In the genomic region with DNA sequence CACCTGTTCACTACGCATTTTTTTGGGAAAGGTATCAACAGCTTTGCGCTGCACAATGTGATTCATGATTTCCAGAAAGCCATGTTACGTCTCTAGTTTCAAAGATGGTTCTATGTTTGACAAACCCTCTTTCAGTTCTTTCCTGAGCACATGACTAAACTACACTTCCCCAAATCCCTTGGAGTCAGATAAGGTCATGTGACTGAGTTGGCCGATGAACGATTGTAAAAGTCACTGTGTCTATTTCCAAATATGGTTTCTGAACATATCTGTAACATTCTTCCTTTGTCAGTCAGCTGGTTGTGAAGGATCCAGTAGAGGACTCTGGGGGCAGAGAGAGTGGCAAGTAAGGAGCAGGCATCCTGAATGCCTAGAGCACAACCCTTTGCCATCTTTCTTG, we compare ENCODE assay signal across 21 cellular contexts. TPM values are rescaled to one million over a fixed set of nuclear protein-coding genes. Genes with fewer than 3 reads are reported as not detected.
DNase-seq lines count a peak whose midpoint lies in the region; ATAC-seq, FAIRE-seq and TF ChIP-seq lines count a peak whose summit lies in the region.
"Had no signal": no experiment of that assay in that cellular context is flagged by ENCODE, and none has a peak within 500 bp of the region (broad histone marks: within the 10 kb centered on the region; RNA-seq: fewer than 3 reads in every experiment).

No MANE protein-coding gene starts in this region.

- WGBS in K562 (ENCODE audit: insufficient coverage, low coverage, missing lambda C conversion rate), result 2% methylated on average over 5 of the region's 5 CpGs

- H3K4me3 Mint-ChIP-seq in Caco-2 (ENCODE audit: unreplicated experiment), result no peak overlapping the region

- ATAC-seq in K562, result no peak
- ATAC-seq in lower lobe of right lung, result no peak

- 0 out of 2 replicates have a peak overlapping the region, but pooled peaks have one; percentile 18 for H2AFZ ChIP-seq in OCI-LY3 (ENCODE audit: low read depth, low read length)
- H2AFZ ChIP-seq in K562 (ENCODE audit: low read depth, low read length), result no peak overlapping the region

- in situ Hi-C loops in ACHN (cut with HindIII; ENCODE audit: low pct_ligation_motif_present, low pct_unique_long_range_greater_than_20kb, low sequenced_read_pairs) (no loop called here), KBM-7 (cut with MboI; ENCODE audit: low pct_unique_long_range_greater_than_20kb, low sequenced_read_pairs) (no loop called here), K562 (cut with MboI) (no loop called here)

- no peaks in the 10 kb centered on the region for H3K9me3 Mint-ChIP-seq in Caco-2 (ENCODE audit: unreplicated experiment)

- DNase-seq in ACHN, result peak; percentile 1
- peak; percentile 2 for DNase-seq in KBM-7
- no peak for DNase-seq in K562 (ENCODE audit: extremely low read depth in 1 of 4, low spot score in 3 of 4)
- DNase-seq in lower lobe of right lung, result no peak
- DNase-seq in HPDE6-E6E7 (ENCODE audit: extremely low spot score), result no peak
- DNase-seq in stimulated activated CD4-positive, alpha-beta T cell treated with anti-CD3 and anti-CD28 coated beads, Interleukin-2, amount 100 ng/mL, for 48 hours, result no peak
- DNase-seq in Caco-2, result no peak
- DNase-seq: Calu3, DMS79, HCEC 1CT, Karpas-422, NCI-H1436, NCI-H2029, NCI-H2171 treated with DMSO at 0.1 percent for 48 hours, NCI-H446 treated with DMSO at 0.1 percent for 48 hours, Peyer's patch, SHP77 had no signal

- BruUV-seq in K562 (replicated peaks; lab: Mats Ljungman, UMichigan) (no TSS peak), Caco-2 (replicated peaks; lab: Mats Ljungman, UMichigan) (no TSS peak)

- H3K9me3 ChIP-seq in OCI-LY3 (ENCODE audit: insufficient read depth, low read length), result no peaks in the 10 kb centered on the region
- H3K9me3 ChIP-seq in K562 (replicated peaks; ENCODE audit: control insufficient read depth, insufficient read depth, low read depth, low read length), result no peaks in the 10 kb centered on the region; the same call in none of the 2 replicates
- no peaks in the 10 kb centered on the region for H3K9me3 ChIP-seq in lower lobe of right lung
- no peaks in the 10 kb centered on the region for H3K9me3 ChIP-seq in Caco-2
- H3K9me3 ChIP-seq: BLaER1 treated with 17β-estradiol and CSF1 and Interleukin-3, amounts not matched to agents 10 nM and 100 nM; Peyer's patch had no signal

- TF ChIP-seq POLR2A in K562 (conservative IDR thresholded peaks at IDR 0.05), result no peak

- H3K27ac Mint-ChIP-seq in Caco-2 (ENCODE audit: unreplicated experiment), result no peak overlapping the region

- H3K36me3 ChIP-seq in OCI-LY3 (replicated peaks; ENCODE audit: low read depth, low read length) (no peaks in the 10 kb centered on the region), K562 (ENCODE audit: control insufficient read depth, insufficient read depth, low read length) (no peaks in the 10 kb centered on the region), lower lobe of right lung (no peaks in the 10 kb centered on the region), Caco-2 (ENCODE audit: control insufficient read depth, insufficient read depth, low read length) (no peaks in the 10 kb centered on the region)
- H3K36me3 ChIP-seq: BLaER1 treated with 17β-estradiol and CSF1 and Interleukin-3, amounts not matched to agents 10 nM and 100 nM; Peyer's patch had no signal

- H3K4me3 ChIP-seq in OCI-LY3 (ENCODE audit: low read length), result no peak overlapping the region
- H3K4me3 ChIP-seq in K562, result no peak overlapping the region
- H3K4me3 ChIP-seq in lower lobe of right lung, result no peak overlapping the region
- no peak overlapping the region for H3K4me3 ChIP-seq in Caco-2 (ENCODE audit: low read depth, low read length)
- H3K4me3 ChIP-seq: BLaER1 treated with 17β-estradiol and CSF1 and Interleukin-3, amounts not matched to agents 10 nM and 100 nM; Peyer's patch had no signal

- H3K27ac ChIP-seq in OCI-LY3 (ENCODE audit: low read length) (no peak overlapping the region), K562 (ENCODE audit: extremely low read depth, low read depth, low read length) (no peak overlapping the region), lower lobe of right lung (no peak overlapping the region)
- H3K27ac ChIP-seq: Peyer's patch had no signal

- H3K4me1 ChIP-seq in OCI-LY3 (ENCODE audit: low read length) (peaks cover 5% of the 10 kb centered on the region; the same call in 1 of the 2 replicates), K562 (replicated peaks in 1 of 2; ENCODE audit: control insufficient read depth in 2 of 2, insufficient read depth in 2 of 2, low read length in 2 of 2) (no peaks in the 10 kb centered on the region), lower lobe of right lung (no peaks in the 10 kb centered on the region), Caco-2 (no peaks in the 10 kb centered on the region)
- H3K4me1 ChIP-seq: Peyer's patch had no signal

- no peaks in the 10 kb centered on the region for H3K27me3 ChIP-seq in OCI-LY3 (ENCODE audit: low read depth, low read length)
- no peaks in the 10 kb centered on the region for H3K27me3 ChIP-seq in K562 (ENCODE audit: control insufficient read depth in 2 of 2, insufficient read depth in 2 of 2, low read length in 2 of 2)
- H3K27me3 ChIP-seq in lower lobe of right lung (ENCODE audit: low read depth), result no peaks in the 10 kb centered on the region
- no peaks in the 10 kb centered on the region for H3K27me3 ChIP-seq in Caco-2 (replicated peaks; ENCODE audit: control insufficient read depth, insufficient read depth, low read length)
- H3K27me3 ChIP-seq: BLaER1 treated with 17β-estradiol and CSF1 and Interleukin-3, amounts not matched to agents 10 nM and 100 nM; Peyer's patch had no signal

- CTCF ChIA-PET in K562 (lab: Yijun Ruan, JAX; ENCODE audit: low intra/inter-chr PET ratio), result no interaction called here
- CTCF ChIA-PET in Caco-2 (lab: Charles Lee), result no interaction called here

- no peak for TF ChIP-seq RAD21 in K562 (CRISPR knock-in tag; conservative IDR thresholded peaks at IDR 0.05 in 1 of 2, IDR thresholded peaks at IDR 0.05 in 1 of 2)

- no peaks in the 10 kb centered on the region for H3K36me3 Mint-ChIP-seq in Caco-2 (ENCODE audit: insufficient read depth, unreplicated experiment)

- TF ChIP-seq CTCF in OCI-LY3 (IDR thresholded peaks at IDR 0.05; ENCODE audit: low read depth, low read length) (no peak), K562 (IDR thresholded peaks at IDR 0.05 in 2 of 3, conservative IDR thresholded peaks at IDR 0.05 in 1 of 3; ENCODE audit: insufficient read depth in 2 of 3, low read depth in 1 of 3, low read length in 3 of 3) (no peak), lower lobe of right lung (IDR thresholded peaks at IDR 0.05) (no peak), Caco-2 (IDR thresholded peaks at IDR 0.05; ENCODE audit: insufficient read depth in 1 of 2, low read depth in 1 of 2, low read length in 1 of 2, severe bottlenecking in 1 of 2, unreplicated experiment in 1 of 2) (no peak)

- H3K4me1 Mint-ChIP-seq in Caco-2 (ENCODE audit: low read depth, unreplicated experiment), result no peaks in the 10 kb centered on the region

- H4K20me1 ChIP-seq in OCI-LY3 (ENCODE audit: insufficient read depth, low read length) (no peaks in the 10 kb centered on the region), K562 (replicated peaks; ENCODE audit: control insufficient read depth, insufficient read depth, low read length) (no peaks in the 10 kb centered on the region)
- H4K20me1 ChIP-seq: BLaER1 treated with 17β-estradiol and CSF1 and Interleukin-3, amounts not matched to agents 10 nM and 100 nM had no signal

- no peaks in the 10 kb centered on the region for H3K9me1 ChIP-seq in K562 (ENCODE audit: control insufficient read depth, insufficient read depth, low read length)

- H3K9ac ChIP-seq in OCI-LY3 (ENCODE audit: low read length) (no peak overlapping the region), K562 (ENCODE audit: insufficient read depth in 1 of 2, low read depth in 2 of 2, low read length in 2 of 2) (no peak overlapping the region)
- H3K9ac ChIP-seq: BLaER1 treated with 17β-estradiol and CSF1 and Interleukin-3, amounts not matched to agents 10 nM and 100 nM had no signal

- H3K79me2 ChIP-seq in OCI-LY3 (ENCODE audit: low read length) (no peaks in the 10 kb centered on the region), K562 (ENCODE audit: control insufficient read depth, insufficient read depth, low read length) (no peaks in the 10 kb centered on the region)

- peaks cover 4% of the 10 kb centered on the region for H3K27me3 Mint-ChIP-seq in Caco-2 (ENCODE audit: insufficient read depth, unreplicated experiment)

- POLR2A ChIA-PET in K562 (lab: Yijun Ruan, JAX), result no interaction called here
- POLR2A ChIA-PET in Caco-2 (lab: Charles Lee), result no interaction called here

- TF ChIP-seq EP300 in K562 (IDR thresholded peaks at IDR 0.05; ENCODE audit: low read length), result no peak

- intact Hi-C loops in K562 (cut with micrococcal nuclease) (no loop called here), lower lobe of right lung (cut with DNase I) (no loop called here), Caco-2 (cut with micrococcal nuclease; ENCODE audit: unreplicated experiment) (loop anchor here (2.0 to 5.0 kb wide), 2 partner anchors 327 to 691 kb away; no protein-coding TSS in a partner anchor)

- FAIRE-seq in K562 (lab: Jason Lieb, UNC), result no peak
- FAIRE-seq: A204.1 had no signal

- H3K4me2 ChIP-seq in OCI-LY3 (ENCODE audit: low read length) (no peak overlapping the region), K562 (ENCODE audit: insufficient read depth, low read length) (no peak overlapping the region)

RNA-seq across cellular contexts. Expression of a gene that starts 35.4 kb away (rescaled TPM):
- total RNA-seq in K562 (2011; cell fraction: chromatin; rRNA removed; ENCODE audit: low replicate concordance), result not detected in 2 replicates
- total RNA-seq in K562 (2011; cell fraction: nucleolus; rRNA removed), result not detected in 2 replicates
- total RNA-seq in K562 (2011; cell fraction: nucleoplasm; rRNA removed), result not detected in 2 replicates
- total RNA-seq in K562 (2014; rRNA removed) (not detected in 2 replicates), K562 (2014; rRNA removed; fragmentation: Illumina TruSeq; extraction: Trizol) (0.11 TPM in 1 of 2 replicates, not detected in the other), K562 (2015; rRNA removed; fragmentation: Illumina TruSeq; extraction: Trizol) (0.04 TPM in 2 replicates), K562 (2021) (0.18 TPM in 1 of 2 replicates, not detected in the other), lower lobe of right lung (not detected), Caco-2 (2022) (not detected in 2 replicates)
- polyA plus RNA-seq in K562 (2011; rRNA removed) (not detected in 2 replicates), K562 (2014; fragmentation: Illumina TruSeq; extraction: Trizol) (0.04 and 0.06 TPM in 2 replicates), K562 (2014; fragmentation: Nextera tagmentation; extraction: Ambion mirVana) (under 1 TPM in 1 of 2 experiments, not detected in 1; 0.03 TPM), K562 (2014; rRNA removed) (0.11 and 0.18 TPM in 2 replicates)
- not detected in 2 replicates for polyA plus RNA-seq in K562 (2011; cell fraction: cytosol; rRNA removed)
- not detected in 2 replicates for polyA plus RNA-seq in K562 (2011; cell fraction: nucleus; rRNA removed)
- polyA plus RNA-seq in K562 (2012), result 0.04 and 0.10 TPM in 2 replicates
- polyA minus RNA-seq in K562 (2011; rRNA and poly(A)+ RNA removed), result not detected in 2 replicates
- polyA minus RNA-seq in K562 (2011; cell fraction: cytosol; rRNA and poly(A)+ RNA removed), result not detected in 2 replicates
- polyA minus RNA-seq in K562 (2011; cell fraction: nucleus; rRNA and poly(A)+ RNA removed), result not detected in 2 replicates
- total RNA-seq: Calu3; T-helper 1 cell treated with Interleukin-12 subunit alpha and Interleukin-12 subunit beta and Interleukin-4 antibody, amounts not matched to agents 30 ng/mL and 1 ng/mL, for 36 hours had no signal

Comparison
In these comparisons a context has a peak if more than half of its experiments do, and no peak if none do; other contexts are left out.
1. DNase-seq: peak in ACHN (single experiment) and KBM-7 (single experiment); none in K562 (0 of 4), lower lobe of right lung (single experiment), HPDE6-E6E7 (single experiment), stimulated activated CD4-positive, alpha-beta T cell treated with anti-CD3 and anti-CD28 coated beads, Interleukin-2, amount 100 ng/mL, for 48 hours (0 of 2) and Caco-2 (0 of 2).